21 cellular contexts compared by ENCODE assay signal in the genomic region with DNA sequence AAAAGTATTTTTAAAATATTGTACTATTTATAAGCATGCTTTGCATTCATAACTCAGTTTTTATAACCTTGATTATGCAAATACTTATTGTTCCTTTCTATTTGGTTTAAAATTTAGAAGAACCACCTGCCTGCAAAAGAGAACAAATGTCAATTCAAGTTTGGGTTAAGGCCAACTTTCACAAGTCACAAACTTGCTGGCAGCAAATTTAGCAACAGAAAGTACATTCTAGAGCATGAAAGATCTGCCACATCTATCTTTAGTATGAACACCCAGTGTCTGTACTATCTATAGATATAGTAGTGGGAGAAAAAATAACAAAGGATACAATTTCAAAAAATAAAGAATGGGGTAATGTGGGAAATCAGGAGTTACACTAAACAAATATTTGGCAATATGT.
DNase-seq lines count a peak whose midpoint lies in the region; ATAC-seq lines count a peak whose summit lies in the region.
"Had no signal": no experiment of that assay in that cellular context is flagged by ENCODE, and none has a peak within 500 bp of the region (broad histone marks: within the 10 kb centered on the region; RNA-seq: fewer than 3 reads in every experiment).

No MANE protein-coding gene starts in this region.

- peaks cover 4 to 46% (median 21%) of the 10 kb centered on the region in 6 donors for H3K9me3 Mint-ChIP-seq in immature natural killer cell
- H3K9me3 Mint-ChIP-seq: activated T-helper 1 cell treated with anti-CD3 and anti-CD28 coated beads, Interleukin-12 subunit alpha, Interleukin-12 subunit beta, Interleukin-2, Interleukin-4 antibody, amounts not matched to agents 30 ng/mL and 10 ng/mL and 1 ng/mL, durations not matched to agents 14 hours and 24 hours and 36 hours had no signal

- no peak for DNase-seq in NOMO-1 treated with dmso at 0.1 percent for 144 hours (lab: John Stamatoyannopoulos, UW; ENCODE audit: unreplicated experiment)
- DNase-seq in NOMO-1 (lab: John Stamatoyannopoulos, UW; ENCODE audit: unreplicated experiment in 2 of 2) = no peak
- DNase-seq in immature natural killer cell = no peak
- DNase-seq: C1 segment of cervical spinal cord; GDM1; GOT3; lower lobe of right lung; MG63; NCI-H187; NCI-H446; occipital lobe; SHP77 treated with DMSO at 0.1 percent for 48 hours; stimulated activated naive CD4-positive, alpha-beta T cell; tibial artery had no signal

- no peaks in the 10 kb centered on the region for H3K36me3 Mint-ChIP-seq in immature natural killer cell
- H3K36me3 Mint-ChIP-seq: activated naive CD8-positive, alpha-beta T cell had no signal

- ATAC-seq in GM18498 (IDR thresholded peaks at IDR 0.05; ENCODE audit: unreplicated experiment) (peak; percentile 80), GM19328 (IDR thresholded peaks at IDR 0.05; ENCODE audit: unreplicated experiment) (peak; percentile 59), HG02759 (IDR thresholded peaks at IDR 0.05; ENCODE audit: unreplicated experiment) (peak; percentile 65), HG03469 (IDR thresholded peaks at IDR 0.05; ENCODE audit: unreplicated experiment) (peak; percentile 48), HG03139 (IDR thresholded peaks at IDR 0.05; ENCODE audit: unreplicated experiment) (no peak)
- ATAC-seq: lower lobe of right lung had no signal

- no peak overlapping the region for H3K27ac Mint-ChIP-seq in immature natural killer cell
- H3K27ac Mint-ChIP-seq: activated naive CD8-positive, alpha-beta T cell; activated T-helper 1 cell treated with anti-CD3 and anti-CD28 coated beads, Interleukin-12 subunit alpha, Interleukin-12 subunit beta, Interleukin-2, Interleukin-4 antibody, amounts not matched to agents 30 ng/mL and 10 ng/mL and 1 ng/mL, durations not matched to agents 14 hours and 24 hours and 36 hours had no signal

- H3K27me3 Mint-ChIP-seq in immature natural killer cell (ENCODE audit: low read depth in 3 of 3) = peaks cover 0 to 1% (median 0%) of the 10 kb centered on the region in 3 donors
- H3K27me3 Mint-ChIP-seq: activated naive CD8-positive, alpha-beta T cell had no signal

- no peak overlapping the region for H3K4me3 Mint-ChIP-seq in immature natural killer cell
- H3K4me3 Mint-ChIP-seq: activated naive CD8-positive, alpha-beta T cell; activated T-helper 1 cell treated with anti-CD3 and anti-CD28 coated beads, Interleukin-12 subunit alpha, Interleukin-12 subunit beta, Interleukin-2, Interleukin-4 antibody, amounts not matched to agents 30 ng/mL and 10 ng/mL and 1 ng/mL, durations not matched to agents 14 hours and 24 hours and 36 hours had no signal

- H3K4me1 Mint-ChIP-seq in immature natural killer cell = no peaks in the 10 kb centered on the region
